Comparison of ENCODE assay signal across 13 cellular contexts in the genomic region with DNA sequence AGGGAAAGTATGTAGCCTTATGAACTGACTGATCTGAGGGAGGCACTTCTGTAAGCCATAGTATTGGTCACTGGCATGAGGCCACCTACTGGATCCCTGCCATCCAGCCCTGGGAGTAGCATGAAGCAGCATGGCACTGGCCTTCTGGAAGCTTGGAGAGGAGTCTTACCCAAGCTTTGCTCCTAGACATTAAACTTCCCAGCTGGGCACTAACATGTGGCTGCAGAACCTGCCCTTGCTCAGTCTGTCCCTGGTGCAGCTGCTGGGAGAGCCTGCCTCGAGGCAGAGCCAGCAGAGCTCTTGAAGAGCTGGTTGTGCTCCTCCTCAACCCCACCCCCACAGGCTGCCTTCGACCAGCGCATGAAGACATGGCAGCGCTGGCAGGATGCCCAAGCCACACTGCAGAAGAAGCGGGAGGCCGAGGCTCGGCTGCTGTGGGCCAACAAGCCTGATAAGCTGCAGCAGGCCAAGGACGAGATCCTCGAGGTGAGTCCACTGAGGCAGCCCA. TPM values are rescaled to one million over a fixed set of nuclear protein-coding genes. Genes with fewer than 3 reads are reported as not detected.
A peak's percentile ranks its signal among the peaks of the same experiment; 100 is the strongest.
DNase-seq lines count a peak whose midpoint lies in the region; ATAC-seq and TF ChIP-seq lines count a peak whose summit lies in the region.
"Had no signal": no experiment of that assay in that cellular context is flagged by ENCODE, and none has a peak within 500 bp of the region (broad histone marks: within the 10 kb centered on the region; RNA-seq: fewer than 3 reads in every experiment).

No MANE protein-coding gene starts in this region.

- TF ChIP-seq CTCF in RWPE2 (IDR thresholded peaks at IDR 0.05; ENCODE audit: poor library complexity, severe bottlenecking), result no peak
- no peak for TF ChIP-seq CTCF in fibroblast of mammary gland (conservative IDR thresholded peaks at IDR 0.05; ENCODE audit: control insufficient read depth, insufficient read depth, low read depth, low read length)
- TF ChIP-seq CTCF in lung (IDR thresholded peaks at IDR 0.05; ENCODE audit: control extremely low read depth, extremely low read depth), result no peak
- no peak for TF ChIP-seq CTCF in colonic mucosa (IDR thresholded peaks at IDR 0.05)

- H3K27ac ChIP-seq in RWPE2 (ENCODE audit: poor library complexity, severe bottlenecking) (no peak overlapping the region), lung (ENCODE audit: low read depth in 1 of 2, low read length in 1 of 2) (peak overlapping the region in 1 of 2 donors; percentile 28), colonic mucosa (no peak overlapping the region)
- H3K27ac ChIP-seq: transverse colon had no signal

- H3K4me1 ChIP-seq in RWPE2 (ENCODE audit: insufficient read depth, poor library complexity, severe bottlenecking) (no peaks in the 10 kb centered on the region), lung (ENCODE audit: control insufficient read depth in 2 of 2, insufficient read depth in 2 of 2, low read length in 2 of 2) (peaks cover 1 to 5% of the 10 kb centered on the region in 2 donors), colonic mucosa (no peaks in the 10 kb centered on the region)
- H3K4me1 ChIP-seq: transverse colon had no signal

- DNase-seq in AG08395 (ENCODE audit: low spot score) (peak; percentile 12), RWPE2 (ENCODE audit: low spot score) (peak; percentile 81), fibroblast of mammary gland (ENCODE audit: low read depth) (peak; percentile 39), lung (ENCODE audit: low spot score) (peak; percentile 72), CD1c-positive myeloid dendritic cell (ENCODE audit: extremely low spot score) (no peak), colonic mucosa (no peak)
- DNase-seq in stimulated activated CD4-positive, alpha-beta T cell treated with anti-CD3 and anti-CD28 coated beads, Interleukin-2, amount 100 ng/mL, for 24 hours, result no peak
- DNase-seq: activated CD4-positive, alpha-beta T cell treated with anti-CD3 and anti-CD28 coated beads, Interleukin-2, amount 50 U/mL, for 1 hour; activated gamma-delta T cell treated with Interleukin-2 at 50 U/mL for 16 hours; NCI-H1092; NCI-H748 treated with DMSO at 0.1 percent for 48 hours; transverse colon had no signal

- intact Hi-C loops in colonic mucosa (cut with DNase I), result no loop called here

- no peak overlapping the region for H3K9ac ChIP-seq in colonic mucosa (ENCODE audit: low read depth in 2 of 2, low read length in 2 of 2)

- 48 to 63% methylated on average over 9 of the region's 9 CpGs for WGBS in lung, 2 donors

- H3K27me3 ChIP-seq in RWPE2 (ENCODE audit: insufficient read depth, poor library complexity, severe bottlenecking) (no peaks in the 10 kb centered on the region), lung (ENCODE audit: control insufficient read depth, insufficient read depth) (no peaks in the 10 kb centered on the region), colonic mucosa (no peaks in the 10 kb centered on the region)
- H3K27me3 ChIP-seq: transverse colon had no signal

- H3K9me3 ChIP-seq in RWPE2 (ENCODE audit: severe bottlenecking), result no peaks in the 10 kb centered on the region
- no peaks in the 10 kb centered on the region for H3K9me3 ChIP-seq in lung (ENCODE audit: control insufficient read depth in 2 of 2, insufficient read depth in 1 of 2, low read length in 1 of 2)
- no peaks in the 10 kb centered on the region for H3K9me3 ChIP-seq in colonic mucosa
- H3K9me3 ChIP-seq: transverse colon had no signal

- peaks cover 94% of the 10 kb centered on the region for H3K36me3 ChIP-seq in RWPE2 (ENCODE audit: low read depth)
- H3K36me3 ChIP-seq in lung (ENCODE audit: control insufficient read depth in 2 of 2, insufficient read depth in 2 of 2, low read length in 2 of 2), result peaks cover 53 to 66% of the 10 kb centered on the region in 2 donors
- H3K36me3 ChIP-seq in colonic mucosa, result peaks cover 54% of the 10 kb centered on the region

- no peak for ATAC-seq in RWPE2 (ENCODE audit: low read depth)
- ATAC-seq in lung (ENCODE audit: insufficient read depth, low FRiP score), result peak; percentile 29
- no peak for ATAC-seq in HG02678 (IDR thresholded peaks at IDR 0.05; ENCODE audit: unreplicated experiment)

- H3K4me3 ChIP-seq in RWPE2 (ENCODE audit: severe bottlenecking) (no peak overlapping the region), fibroblast of mammary gland (ENCODE audit: control insufficient read depth, low read depth, low read length) (no peak overlapping the region), lung (no peak overlapping the region), colonic mucosa (no peak overlapping the region)
- H3K4me3 ChIP-seq: transverse colon had no signal

RNA-seq across cellular contexts. Expression of a gene that starts 17.2 kb away (rescaled TPM):
- total RNA-seq in lung (10 to 100 TPM in 1 of 2 donors, 1 to 10 TPM in 1; 3.4 to 20.3 TPM), colonic mucosa (under 1 TPM; 0.15 to 0.29 TPM)
- polyA plus RNA-seq in lung, result 10 to 100 TPM in 1 of 2 donors, 1 to 10 TPM in 1; 4.1 to 14.2 TPM

RNA-seq across cellular contexts. Expression of a gene that starts 28.4 kb away (rescaled TPM):
- total RNA-seq in lung (100 to 1,000 TPM; 213 to 721 TPM), colonic mucosa (100 to 1,000 TPM; 367 to 656 TPM)
- polyA plus RNA-seq in lung, result 1,000 to 10,000 TPM in 1 of 2 donors, 100 to 1,000 TPM in 1; 981 to 1,077 TPM

RNA-seq across cellular contexts. Expression of a gene that starts 38.6 kb away (rescaled TPM):
- total RNA-seq in lung, result 100 to 1,000 TPM; 108 to 169 TPM
- 100 to 1,000 TPM in 1 of 2 donors, 10 to 100 TPM in 1; 70.6 to 109 TPM for polyA plus RNA-seq in lung
- 100 to 1,000 TPM; 116 to 125 TPM for total RNA-seq in colonic mucosa

RNA-seq across cellular contexts. Expression of a gene that starts 40.7 kb away (rescaled TPM):
- 10 to 100 TPM; 40.4 to 89.6 TPM for total RNA-seq in lung
- 10 to 100 TPM; 75.9 to 95.6 TPM for polyA plus RNA-seq in lung
- 10 to 100 TPM; 88.7 to 98.3 TPM for total RNA-seq in colonic mucosa

Comparison
In these comparisons a context has a peak if more than half of its experiments do, and no peak if none do; other contexts are left out.
1. DNase-seq: peak in AG08395 (single experiment), RWPE2 (single experiment), fibroblast of mammary gland (single experiment) and lung (single experiment); none in CD1c-positive myeloid dendritic cell (single experiment), colonic mucosa (single experiment) and stimulated activated CD4-positive, alpha-beta T cell treated with anti-CD3 and anti-CD28 coated beads, Interleukin-2, amount 100 ng/mL, for 24 hours (0 of 2).